ENCODE assay signal across 15 cellular contexts in the genomic region with DNA sequence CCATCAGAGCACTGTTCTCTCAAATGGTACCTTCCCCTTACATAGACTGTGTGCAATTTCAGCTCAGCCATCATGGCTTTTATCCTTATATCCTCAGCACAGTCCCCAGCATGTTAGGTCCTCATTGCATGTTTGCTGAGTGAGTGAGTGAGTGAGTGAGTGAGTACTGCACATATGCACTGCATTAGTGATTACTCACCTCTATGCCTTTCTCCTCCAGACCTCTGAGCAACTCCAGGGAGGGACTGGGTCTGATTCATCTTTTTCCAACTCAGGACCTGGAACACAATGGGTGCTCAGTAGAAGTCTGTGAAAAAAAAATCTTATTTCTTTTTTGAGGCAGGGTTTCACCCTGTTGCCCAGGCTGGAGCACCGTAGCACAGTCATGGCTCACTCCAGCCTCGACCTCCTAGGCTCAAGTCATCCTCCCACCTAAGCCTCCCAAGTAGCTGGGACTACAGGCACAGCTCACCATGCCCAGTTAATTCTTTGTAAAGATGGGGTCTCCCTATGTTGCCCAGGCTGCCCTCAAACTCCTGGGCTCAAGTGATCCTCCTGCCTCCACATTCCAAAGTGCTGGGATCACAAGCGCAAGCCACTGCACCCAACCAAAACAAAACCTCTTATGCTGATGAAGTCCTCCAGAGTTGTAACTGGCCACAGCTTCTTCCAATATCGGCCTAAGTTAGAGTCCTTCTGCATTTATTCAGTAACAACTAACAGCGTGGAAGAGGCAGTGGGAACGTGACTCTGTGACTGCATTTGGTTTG. TPM values are rescaled to one million over a fixed set of nuclear protein-coding genes. Genes with fewer than 3 reads are reported as not detected.
DNase-seq lines count a peak whose midpoint lies in the region; ATAC-seq and TF ChIP-seq lines count a peak whose summit lies in the region.
"Had no signal": no experiment of that assay in that cellular context is flagged by ENCODE, and none has a peak within 500 bp of the region (broad histone marks: within the 10 kb centered on the region; RNA-seq: fewer than 3 reads in every experiment).

No MANE protein-coding gene starts in this region.

- ATAC-seq in HCT116, result peak; percentile 58
- ATAC-seq in WTC11, result no peak
- ATAC-seq in foreskin keratinocyte, result peak; percentile 95

- TF ChIP-seq POLR2A in HCT116 (IDR thresholded peaks at IDR 0.05; ENCODE audit: borderline replicate concordance, extremely low read depth, insufficient read depth, insufficient read length), result no peak

- POLR2A ChIA-PET in HCT116 (lab: Charles Lee) (interaction anchor here (0.9 to 5.3 kb wide), 3 partner anchors 10 to 23 kb away, joined by 3 to 64 read pairs (median 3); a partner anchor contains a TSS), WTC11 (lab: Charles Lee) (interaction anchor here (1.2 kb wide), 1 partner anchor 15 kb away, joined by 4 read pairs; no protein-coding TSS in a partner anchor)

- no peaks in the 10 kb centered on the region for H3K9me3 ChIP-seq in HCT116 (ENCODE audit: control insufficient read depth in 1 of 2, insufficient read depth in 1 of 2, low read depth in 1 of 2, low read length in 2 of 2)
- H3K9me3 ChIP-seq: adrenal gland had no signal

- TF ChIP-seq RAD21 in HCT116 (IDR thresholded peaks at IDR 0.05; ENCODE audit: low read depth), result no peak

- intact Hi-C loops in HCT116 (cut with micrococcal nuclease), result no loop called here

- H3K4me1 ChIP-seq in ACC112 (ENCODE audit: control insufficient read depth, insufficient read depth, low read length, unreplicated experiment) (peaks cover 18% of the 10 kb centered on the region), HCT116 (ENCODE audit: control insufficient read depth in 1 of 2, insufficient read depth in 2 of 2, low read length in 2 of 2) (peaks cover 17 to 41% of the 10 kb centered on the region in 2 experiments), foreskin keratinocyte (peaks cover 11% of the 10 kb centered on the region)
- H3K4me1 ChIP-seq: adrenal gland had no signal

- no peaks in the 10 kb centered on the region for H4K20me1 ChIP-seq in HCT116 (ENCODE audit: insufficient read depth)

- H3K9ac ChIP-seq in HCT116 (ENCODE audit: low read length), result peak overlapping the region; percentile 48

- 0 out of 2 replicates have a peak overlapping the region, but pooled peaks have one; percentile 26 for H3K27ac Mint-ChIP-seq in WTC11
- no peak overlapping the region for H3K27ac Mint-ChIP-seq in type B pancreatic cell

- TF ChIP-seq CTCF in HCT116 (IDR thresholded peaks at IDR 0.05 in 2 of 3, conservative IDR thresholded peaks at IDR 0.05 in 1 of 3; ENCODE audit: borderline replicate concordance in 1 of 3, insufficient read depth in 1 of 3, low read depth in 2 of 3, low read length in 2 of 3) (no peak), WTC11 (IDR thresholded peaks at IDR 0.05) (no peak), foreskin keratinocyte (conservative IDR thresholded peaks at IDR 0.05) (no peak), type B pancreatic cell (conservative IDR thresholded peaks at IDR 0.05) (no peak)

- H3K27me3 Mint-ChIP-seq in WTC11 (ENCODE audit: low read depth) (peaks cover 11% of the 10 kb centered on the region), type B pancreatic cell (peaks cover 23% of the 10 kb centered on the region)

- H2AFZ ChIP-seq in ACC112 (ENCODE audit: low read length, unreplicated experiment), result peak overlapping the region; percentile 49
- H2AFZ ChIP-seq in HCT116 (ENCODE audit: low read depth, low read length, poor library complexity, severe bottlenecking), result peak overlapping the region; percentile 83

- H3K27me3 ChIP-seq in ACC112 (ENCODE audit: insufficient read depth, low read length) (0 out of 2 replicates have a peak, but pooled peaks cover 5% of the 10 kb centered on the region), HCT116 (ENCODE audit: insufficient read depth, low read length) (0 out of 2 replicates have a peak, but pooled peaks cover 4% of the 10 kb centered on the region), foreskin keratinocyte (no peaks in the 10 kb centered on the region)
- H3K27me3 ChIP-seq: adrenal gland had no signal

- peak; percentile 61 for DNase-seq in HCT116 (ENCODE audit: low read depth, low spot score)
- DNase-seq in WTC11 (ENCODE audit: low spot score), result no peak
- peak; percentile 90 to 97 for DNase-seq in foreskin keratinocyte
- DNase-seq in type B pancreatic cell (ENCODE audit: extremely low spot score, unreplicated experiment), result no peak
- no peak for DNase-seq in NCI-H774 (lab: John Stamatoyannopoulos, UW)
- DNase-seq in NCI-H82 (lab: John Stamatoyannopoulos, UW), result no peak
- no peak for DNase-seq in activated gamma-delta T cell (lab: John Stamatoyannopoulos, UW)
- DNase-seq: NCI-H1694; stimulated activated CD4-positive, alpha-beta T cell treated with anti-CD3 and anti-CD28 coated beads, Interleukin-12 subunit alpha, Interleukin-12 subunit beta, amount 100 ng/mL, for 4 hours; stimulated activated naive CD4-positive, alpha-beta T cell treated with Interleukin-2 at 50 U/mL for 16 hours had no signal

- H3K27ac ChIP-seq in ACC112 (ENCODE audit: low read depth, low read length), result peak overlapping the region; percentile 81
- H3K27ac ChIP-seq in HCT116 (ENCODE audit: low read depth, low read length), result no peak overlapping the region; the same call in 1 of the 2 replicates
- peak overlapping the region; percentile 88 for H3K27ac ChIP-seq in foreskin keratinocyte
- H3K27ac ChIP-seq: adrenal gland had no signal

- H3K4me1 Mint-ChIP-seq in WTC11 (peaks cover 21% of the 10 kb centered on the region), type B pancreatic cell (ENCODE audit: unreplicated experiment) (peaks cover 10% of the 10 kb centered on the region)

- H3K4me3 Mint-ChIP-seq in WTC11, result no peak overlapping the region
- no peak overlapping the region for H3K4me3 Mint-ChIP-seq in type B pancreatic cell

- H3K36me3 ChIP-seq in ACC112 (ENCODE audit: insufficient read depth, low read length) (no peaks in the 10 kb centered on the region), HCT116 (ENCODE audit: control insufficient read depth in 1 of 2, insufficient read depth in 2 of 2, low read length in 2 of 2) (no peaks in the 10 kb centered on the region)
- H3K36me3 ChIP-seq: adrenal gland had no signal

- no TSS peak for BruUV-seq in HCT116 (replicated peaks; lab: Mats Ljungman, UMichigan)

- H3K4me3 ChIP-seq in ACC112 (ENCODE audit: low read depth, low read length) (peak overlapping the region; percentile 43; the same call in 1 of the 2 replicates), HCT116 (replicated peaks in 1 of 2; ENCODE audit: low read depth in 1 of 2, low read length in 2 of 2) (no peak overlapping the region)
- H3K4me3 ChIP-seq: adrenal gland had no signal

- RAD21 ChIA-PET in HCT116 (lab: Charles Lee; ENCODE audit: low non-redundant PET in 1 of 2, low total read pairs in 2 of 2, uncharacterized antibody in 2 of 2, unreplicated experiment in 2 of 2), result no interaction called here

- H3K9me2 ChIP-seq in HCT116 (ENCODE audit: insufficient read depth), result no peaks in the 10 kb centered on the region

- no peaks in the 10 kb centered on the region for H3K36me3 Mint-ChIP-seq in WTC11
- H3K36me3 Mint-ChIP-seq in type B pancreatic cell, result peaks cover 10% of the 10 kb centered on the region
- H3K36me3 Mint-ChIP-seq: CD14-positive monocyte had no signal

- CTCF ChIA-PET in HCT116 (lab: Charles Lee), result interaction anchor here (0.7 to 0.8 kb wide), 3 partner anchors 9 to 31 kb away, joined by 3 read pairs; no protein-coding TSS in a partner anchor
- CTCF ChIA-PET in WTC11 (lab: Charles Lee), result interaction anchor here (1.2 to 1.8 kb wide), 5 partner anchors 10 to 56 kb away, joined by 3 to 7 read pairs (median 4); no protein-coding TSS in a partner anchor

- H3K9me3 Mint-ChIP-seq in WTC11, result peaks cover 14% of the 10 kb centered on the region
- peaks cover 15% of the 10 kb centered on the region for H3K9me3 Mint-ChIP-seq in type B pancreatic cell

- no peaks in the 10 kb centered on the region for H3K79me2 ChIP-seq in ACC112 (ENCODE audit: control insufficient read depth, insufficient read depth, low read length, unreplicated experiment)
- H3K79me2 ChIP-seq in HCT116 (ENCODE audit: insufficient read depth, low read length), result no peaks in the 10 kb centered on the region

- peak overlapping the region; percentile 62 for H3K4me2 ChIP-seq in HCT116 (ENCODE audit: low read length)

TF ChIP-seq in HCT116, 20 proteins besides CTCF, POLR2A, EP300 and RAD21 (continues in another document):
- TF ChIP-seq, protein P1, sequence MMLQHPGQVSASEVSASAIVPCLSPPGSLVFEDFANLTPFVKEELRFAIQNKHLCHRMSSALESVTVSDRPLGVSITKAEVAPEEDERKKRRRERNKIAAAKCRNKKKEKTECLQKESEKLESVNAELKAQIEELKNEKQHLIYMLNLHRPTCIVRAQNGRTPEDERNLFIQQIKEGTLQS (IDR thresholded peaks at IDR 0.05), result no peak
- no peak for TF ChIP-seq EZH2 (IDR thresholded peaks at IDR 0.05)

TF ChIP-seq in WTC11, 78 proteins besides CTCF, POLR2A, EP300 and RAD21:
- TF ChIP-seq ZBTB21 (CRISPR knock-in tag; IDR thresholded peaks at IDR 0.05; ENCODE audit: borderline replicate concordance) (no peak), ETV6 (CRISPR knock-in tag; IDR thresholded peaks at IDR 0.05) (no peak), IRF2 (CRISPR knock-in tag; IDR thresholded peaks at IDR 0.05; ENCODE audit: borderline replicate concordance, low read depth) (no peak), HMGA2 (CRISPR knock-in tag; IDR thresholded peaks at IDR 0.05) (no peak)

RNA-seq across cellular contexts. Expression of a gene that starts 23.7 kb away (rescaled TPM):
- total RNA-seq in HCT116 (2021; ENCODE audit: unreplicated experiment) (not detected), WTC11 (2021) (not detected in 3 replicates), foreskin keratinocyte (not detected in 2 replicates), type B pancreatic cell (ENCODE audit: low replicate concordance) (not detected in 2 replicates)
- not detected in 2 replicates for polyA plus RNA-seq in HCT116 (2012)
- not detected in 2 replicates for polyA plus RNA-seq in foreskin keratinocyte
- total RNA-seq: adrenal gland, glomerular endothelial cell, mononuclear cell had no signal
- polyA plus RNA-seq: adrenal gland, CD14-positive monocyte had no signal

RNA-seq across cellular contexts. Expression of a gene that starts 32.3 kb away (rescaled TPM):
- total RNA-seq in HCT116 (2021; ENCODE audit: unreplicated experiment), result 92.6 TPM
- polyA plus RNA-seq in HCT116 (2012), result 87.9 and 112 TPM in 2 replicates
- 82.6 to 93.8 TPM (median 85.4 TPM) in 3 replicates for total RNA-seq in WTC11 (2021)
- total RNA-seq in foreskin keratinocyte, result 36.6 and 49.1 TPM in 2 replicates
- polyA plus RNA-seq in foreskin keratinocyte, result 25.7 and 36.2 TPM in 2 replicates
- total RNA-seq in type B pancreatic cell (ENCODE audit: low replicate concordance), result 17.4 and 56.5 TPM in 2 replicates

RNA-seq across cellular contexts. Expression of a gene that starts 32.8 kb away (rescaled TPM):
- total RNA-seq in HCT116 (2021; ENCODE audit: unreplicated experiment) (3.2 TPM), WTC11 (2021) (0.74 to 1.6 TPM (median 0.78 TPM) in 3 replicates), foreskin keratinocyte (0.18 TPM in 1 of 2 replicates, not detected in the other), type B pancreatic cell (ENCODE audit: low replicate concordance) (5.5 and 11.6 TPM in 2 replicates)
- polyA plus RNA-seq in HCT116 (2012), result 1.6 and 4.2 TPM in 2 replicates
- 0.12 TPM in 1 of 2 replicates, not detected in the other for polyA plus RNA-seq in foreskin keratinocyte
- total RNA-seq: glomerular endothelial cell had no signal

RNA-seq across cellular contexts. Expression of a gene that starts 33.0 kb away (rescaled TPM):
- total RNA-seq in HCT116 (2021; ENCODE audit: unreplicated experiment) (10.8 TPM), WTC11 (2021) (8.2 to 10.9 TPM (median 10.0 TPM) in 3 replicates), foreskin keratinocyte (5.0 and 6.2 TPM in 2 replicates), type B pancreatic cell (ENCODE audit: low replicate concordance) (6.6 and 9.1 TPM in 2 replicates)
- polyA plus RNA-seq in HCT116 (2012), result 18.3 and 24.8 TPM in 2 replicates
- polyA plus RNA-seq in foreskin keratinocyte, result 10.0 and 10.2 TPM in 2 replicates

Comparison
In these comparisons a context has a peak if more than half of its experiments do, and no peak if none do; other contexts are left out.
1. DNase-seq: peak in HCT116 (single experiment) and foreskin keratinocyte (2 of 2); none in WTC11 (single experiment), type B pancreatic cell (single experiment), NCI-H774 (single experiment), NCI-H82 (single experiment) and activated gamma-delta T cell (single experiment).